Comparison of ENCODE assay signal across 9 cellular contexts in genomic region chr1:114979278-114979891, GRCh38. TPM values are rescaled to one million over a fixed set of nuclear protein-coding genes. Genes with fewer than 3 reads are reported as not detected.
DNase-seq lines count a peak whose midpoint lies in the region; ATAC-seq, FAIRE-seq and TF ChIP-seq lines count a peak whose summit lies in the region.
"Had no signal": no experiment of that assay in that cellular context is flagged by ENCODE, and none has a peak within 500 bp of the region (broad histone marks: within the 10 kb centered on the region; RNA-seq: fewer than 3 reads in every experiment).

No MANE protein-coding gene starts in this region.

- peaks cover 45% of the 10 kb centered on the region for H3K27me3 Mint-ChIP-seq in central memory CD8-positive, alpha-beta T cell

- 25% methylated on average over 4 of the region's 4 CpGs for WGBS in A549 (ENCODE audit: missing lambda C conversion rate)

- CTCF ChIA-PET in A549 (lab: Yijun Ruan, JAX): interaction anchor here (0.7 to 2.6 kb wide), 9 partner anchors 16 to 792 kb away, joined by 3 to 10 read pairs (median 3); partner anchors contain the start of gene NGF

- TF ChIP-seq RAD21 in A549 (conservative IDR thresholded peaks at IDR 0.05 in 1 of 2, IDR thresholded peaks at IDR 0.05 in 1 of 2): peak; percentile 73 to 74

- H3K4me2 ChIP-seq in A549: no peak overlapping the region

- H3K4me1 ChIP-seq in A549: no peaks in the 10 kb centered on the region

- ATAC-seq in A549: peak in 1 of 2 experiments; percentile 40; a peak in 2 of 6 replicates
- ATAC-seq in central memory CD8-positive, alpha-beta T cell (replicated peaks; ENCODE audit: extremely low read depth, poor library complexity, severe bottlenecking): no peak
- ATAC-seq in left lobe of liver: peak; percentile 83
- no peak for ATAC-seq in GM19452 (IDR thresholded peaks at IDR 0.05; ENCODE audit: unreplicated experiment)

- H3K27ac ChIP-seq in A549 (no peak overlapping the region), WERI-Rb-1 (no peak overlapping the region)

- DNase-seq in A549 (ENCODE audit: low read depth in 1 of 2, low spot score in 1 of 2) (peak; percentile 2 to 44), GM12891 (ENCODE audit: insufficient read length, low spot score) (no peak), NCI-H2081 (lab: John Stamatoyannopoulos, UW) (peak; percentile 37 to 40), WERI-Rb-1 (peak; percentile 65), left lobe of liver (ENCODE audit: low spot score) (peak; percentile 62)
- DNase-seq in central memory CD8-positive, alpha-beta T cell (ENCODE audit: low spot score in 2 of 2): peak; percentile 51 to 58
- DNase-seq in stimulated activated CD4-positive, alpha-beta T cell treated with anti-CD3 and anti-CD28 coated beads, Interleukin-4, amount 100 ng/mL, for 4 hours: peak; percentile 49 to 58

- no peaks in the 10 kb centered on the region for H3K9me3 ChIP-seq in A549
- H3K9me3 ChIP-seq in WERI-Rb-1 (ENCODE audit: severe bottlenecking): no peaks in the 10 kb centered on the region

- POLR2A ChIA-PET in A549 (lab: Yijun Ruan, JAX): no interaction called here

- H3K4me3 ChIP-seq in A549: no peak overlapping the region
- H3K4me3 ChIP-seq in WERI-Rb-1 (ENCODE audit: low read depth, low read length): no peak overlapping the region

- no peak for TF ChIP-seq EP300 in A549 (IDR thresholded peaks at IDR 0.05)

- H3K27ac Mint-ChIP-seq in central memory CD8-positive, alpha-beta T cell (ENCODE audit: low read depth): no peak overlapping the region

- no peak overlapping the region for H3K4me3 Mint-ChIP-seq in central memory CD8-positive, alpha-beta T cell

- peaks cover 13% of the 10 kb centered on the region for H3K9me3 Mint-ChIP-seq in central memory CD8-positive, alpha-beta T cell

- TF ChIP-seq CTCF in A549 (IDR thresholded peaks at IDR 0.05) (peak; percentile 64), WERI-Rb-1 (IDR thresholded peaks at IDR 0.05; ENCODE audit: low read depth, low read length) (peak; percentile 61; the same call in 1 of the 2 replicates)

- H3K27me3 ChIP-seq in WERI-Rb-1 (ENCODE audit: insufficient read depth, low read depth, severe bottlenecking): no peaks in the 10 kb centered on the region

- no peaks in the 10 kb centered on the region for H3K36me3 Mint-ChIP-seq in central memory CD8-positive, alpha-beta T cell (ENCODE audit: insufficient read depth)

- peaks cover 4% of the 10 kb centered on the region for H3K4me1 Mint-ChIP-seq in central memory CD8-positive, alpha-beta T cell

- TF ChIP-seq POLR2A in A549 (IDR thresholded peaks at IDR 0.05; ENCODE audit: low read length) (no peak), GM12891 (IDR thresholded peaks at IDR 0.05; ENCODE audit: low read depth, low read length) (no peak)

- FAIRE-seq in A549 (lab: Jason Lieb, UNC) (no peak), GM12891 (lab: Jason Lieb, UNC) (peak; percentile 77)

- no peaks in the 10 kb centered on the region for H3K36me3 ChIP-seq in WERI-Rb-1

TF ChIP-seq in A549, 52 proteins besides CTCF, POLR2A, EP300 and RAD21:
- no peak for TF ChIP-seq RCOR1 (IDR thresholded peaks at IDR 0.05; ENCODE audit: low read depth, low read length)
- TF ChIP-seq SMC3 (IDR thresholded peaks at IDR 0.05): peak; percentile 79

TF ChIP-seq in GM12891, 5 proteins besides CTCF, POLR2A, EP300 and RAD21:
- no peak for TF ChIP-seq POLR2AphosphoS5 (IDR thresholded peaks at IDR 0.05; ENCODE audit: low read depth, low read length)
- TF ChIP-seq SPI1 (IDR thresholded peaks at IDR 0.05; ENCODE audit: low read depth, low read length): no peak
- no peak for TF ChIP-seq PAX5 (IDR thresholded peaks at IDR 0.05; ENCODE audit: insufficient read depth, low read length, severe bottlenecking)
- no peak for TF ChIP-seq POU2F2 (IDR thresholded peaks at IDR 0.05; ENCODE audit: low read depth, low read length)
- no peak for TF ChIP-seq TAF1 (IDR thresholded peaks at IDR 0.05; ENCODE audit: low read depth, low read length)

RNA-seq across cellular contexts. Expression of gene TSHB, which starts 50.2 kb away (rescaled TPM):
- polyA plus RNA-seq in A549 (2011; rRNA removed) (not detected in 2 replicates), A549 (2017; fragmentation: RNase III; extraction: RNeasy Plus Mini Kit Qiagen cat#74134 plus additional on column Dnase treatment) (not detected in 3 replicates)
- not detected in 2 replicates for polyA plus RNA-seq in A549 (2012; cell fraction: cytosol; rRNA removed)
- polyA plus RNA-seq in A549 (2012; cell fraction: nucleus; rRNA removed): not detected in 2 replicates
- polyA minus RNA-seq in A549 (2011; rRNA and poly(A)+ RNA removed): not detected in 2 replicates
- polyA plus RNA-seq in GM12891 (2012; ENCODE audit: low read depth, missing spikeins): not detected
- total RNA-seq in left lobe of liver: not detected
- total RNA-seq: subcutaneous adipose tissue had no signal
